In the genomic region with DNA sequence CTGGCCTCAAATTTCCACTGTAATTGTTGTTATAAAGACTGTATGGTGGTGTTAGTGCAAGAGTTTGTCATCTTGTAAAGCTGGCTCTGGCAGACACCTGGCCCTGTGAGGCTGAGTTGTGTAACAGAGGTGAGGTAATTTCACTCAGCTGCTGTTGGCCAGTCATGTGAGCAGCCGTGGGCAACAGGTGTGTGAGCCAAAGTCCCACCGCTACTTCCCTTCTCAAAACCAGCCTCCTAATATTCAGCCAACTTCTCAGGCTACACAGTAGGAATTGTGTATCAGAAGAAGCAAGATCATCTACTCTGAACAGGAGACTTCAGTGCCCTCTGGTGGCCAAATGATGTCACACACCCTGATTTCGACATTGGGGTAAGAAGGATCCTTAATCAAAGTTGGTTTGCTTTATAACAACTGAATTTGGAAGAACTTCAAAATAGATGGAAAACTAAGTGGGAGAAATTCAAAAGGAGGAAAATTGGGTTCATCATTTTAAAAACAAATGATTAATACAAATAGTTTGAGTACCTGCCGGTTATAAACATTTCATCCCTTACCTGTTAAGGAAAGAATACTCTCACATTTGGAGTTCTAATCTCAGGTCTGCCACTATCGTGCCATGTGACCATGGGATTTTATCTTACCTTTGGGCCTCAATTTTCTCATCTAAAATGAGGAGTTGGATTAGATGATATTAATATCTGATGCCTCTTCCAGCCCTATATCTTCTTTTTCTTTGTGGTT, we compare ENCODE assay signal across 8 cellular contexts. TPM values are rescaled to one million over a fixed set of nuclear protein-coding genes. Genes with fewer than 3 reads are reported as not detected.
A peak's percentile ranks its signal among the peaks of the same experiment; 100 is the strongest.
DNase-seq lines count a peak whose midpoint lies in the region; ATAC-seq, FAIRE-seq and TF ChIP-seq lines count a peak whose summit lies in the region.

No MANE protein-coding gene starts in this region.

- intact Hi-C loops in pancreas (cut with DNase I) (no loop called here), transverse colon (cut with DNase I; ENCODE audit: low total_unique reads) (no loop called here)

- peaks cover 4 to 15% (median 14%) of the 10 kb centered on the region in 3 donors for H3K4me1 ChIP-seq in pancreas
- peaks cover 8 to 28% (median 17%) of the 10 kb centered on the region in 4 donors for H3K4me1 ChIP-seq in transverse colon

- FAIRE-seq in G401.6 (lab: Jason Lieb, UNC) (peak; percentile 97), pancreas (lab: Jason Lieb, UNC) (peak; percentile 91)

- H3K36me3 ChIP-seq in pancreas (no peaks in the 10 kb centered on the region), transverse colon (no peaks in the 10 kb centered on the region)

- peak overlapping the region in 2 of 4 donors; percentile 31 to 67 for H3K27ac ChIP-seq in pancreas
- H3K27ac ChIP-seq in transverse colon, result no peak overlapping the region

- no peaks in the 10 kb centered on the region for H3K27me3 ChIP-seq in pancreas
- H3K27me3 ChIP-seq in transverse colon, result no peaks in the 10 kb centered on the region

- DNase-seq in Kasumi-1 (lab: John Stamatoyannopoulos, UW) (peak; percentile 87 to 89), RPMI8226 (peak; percentile 95), foreskin melanocyte (peak; percentile 64), pancreas (peak; percentile 67 to 83 (median 71)), transverse colon (peak; percentile 84)
- DNase-seq in activated T-helper 9 cell treated with anti-CD3 and anti-CD28 coated beads, Interleukin-2, amount 50 U/mL, for 16 hours (ENCODE audit: low read depth), result peak; percentile 54

- H3K9me3 ChIP-seq in pancreas, result no peaks in the 10 kb centered on the region
- no peaks in the 10 kb centered on the region for H3K9me3 ChIP-seq in transverse colon

- no peak for TF ChIP-seq POLR2A in transverse colon (IDR thresholded peaks at IDR 0.05)

- WGBS in pancreas, 2 donors, result 5 to 6% methylated on average over 5 of the region's 5 CpGs
- WGBS in transverse colon (ENCODE audit: low coverage in 1 of 2), 2 donors, result 10% methylated on average over 3 to 5 of the region's 5 CpGs

- H3K4me3 ChIP-seq in pancreas, result no peak overlapping the region
- no peak overlapping the region for H3K4me3 ChIP-seq in transverse colon

- peak; percentile 38 to 67 (median 60) for ATAC-seq in pancreas
- no peak for ATAC-seq in GM19035 (IDR thresholded peaks at IDR 0.05; ENCODE audit: unreplicated experiment)

- in situ Hi-C loops in transverse colon (cut with MboI; ENCODE audit: low pct_ligation_motif_present in 1 of 4, low pct_unique_long_range_greater_than_20kb in 1 of 4, low sequenced_read_pairs in 3 of 4), result loop anchor here in 1 of 4 donors (10.0 kb wide), 1 partner anchor 291 kb away; no protein-coding TSS in a partner anchor

- TF ChIP-seq CTCF in pancreas (IDR thresholded peaks at IDR 0.05), result peak; percentile 69 to 88 (median 82)
- TF ChIP-seq CTCF in transverse colon (IDR thresholded peaks at IDR 0.05), result peak; percentile 75 to 92 (median 86)

- no peak for TF ChIP-seq EP300 in transverse colon (IDR thresholded peaks at IDR 0.05; ENCODE audit: low read depth)

RNA-seq across cellular contexts. Expression of gene CREG1, which starts 2.6 kb away (rescaled TPM):
- total RNA-seq in pancreas, result 10 to 100 TPM; 35.0 to 48.1 (median 44.2) TPM
- 10 to 100 TPM; 21.4 to 39.7 TPM for polyA plus RNA-seq in pancreas
- total RNA-seq in transverse colon, result 100 to 1,000 TPM in 2 of 4 donors, 10 to 100 TPM in 2; 55.4 to 115 (median 97.5) TPM

RNA-seq across cellular contexts. Expression of gene CD247, which starts 37.8 kb away (rescaled TPM):
- total RNA-seq in pancreas, result under 1 TPM in 5 of 6 donors, not detected in 1; 0.14 to 0.95 (median 0.78) TPM
- under 1 TPM; 0.34 to 0.56 TPM for polyA plus RNA-seq in pancreas
- total RNA-seq in transverse colon, result 1 to 10 TPM in 3 of 4 donors, not detected in 1; 1.5 to 6.4 (median 3.4) TPM
